ENCODE assay signal across 13 cellular contexts in the genomic region with DNA sequence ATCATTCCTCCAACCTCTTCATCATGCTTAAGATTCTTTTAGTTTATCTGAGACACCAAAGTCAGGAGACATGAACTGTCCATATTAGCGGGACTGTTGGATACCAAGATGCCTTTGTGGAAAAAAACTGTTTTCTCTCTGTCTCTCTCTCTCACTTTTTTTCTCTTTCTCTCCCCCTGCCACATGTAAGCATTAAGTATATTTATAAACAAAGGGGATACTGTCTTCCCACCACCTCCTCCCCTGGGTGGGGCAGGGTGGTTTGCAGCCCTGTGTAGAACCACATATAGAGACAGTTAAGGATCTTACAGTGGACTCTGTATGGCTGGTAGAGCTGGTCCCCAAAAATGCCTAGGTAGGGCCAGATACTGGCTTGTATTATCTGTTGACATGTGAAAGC.
A peak's percentile ranks its signal among the peaks of the same experiment; 100 is the strongest.
DNase-seq lines count a peak whose midpoint lies in the region; ATAC-seq and TF ChIP-seq lines count a peak whose summit lies in the region.
"Had no signal": no experiment of that assay in that cellular context is flagged by ENCODE, and none has a peak within 500 bp of the region (broad histone marks: within the 10 kb centered on the region; RNA-seq: fewer than 3 reads in every experiment).

No MANE protein-coding gene starts in this region.

- in situ Hi-C loops in KBM-7 (cut with MboI; ENCODE audit: low pct_unique_long_range_greater_than_20kb, low sequenced_read_pairs): no loop called here

- no peaks in the 10 kb centered on the region for H3K9me3 Mint-ChIP-seq in endodermal cell
- peaks cover 21% of the 10 kb centered on the region for H3K9me3 Mint-ChIP-seq in nephron progenitor cell
- H3K9me3 Mint-ChIP-seq: CD8-positive, alpha-beta T cell had no signal

- H3K27me3 Mint-ChIP-seq in endodermal cell (ENCODE audit: insufficient read depth) (peaks cover 10% of the 10 kb centered on the region), nephron progenitor cell (ENCODE audit: low read depth, poor library complexity) (no peaks in the 10 kb centered on the region)

- no peaks in the 10 kb centered on the region for H3K27me3 ChIP-seq in endodermal cell (ENCODE audit: control insufficient read depth, insufficient read depth, low read length, poor library complexity, severe bottlenecking)

- H3K27ac Mint-ChIP-seq in endodermal cell (no peak overlapping the region), nephron progenitor cell (peak overlapping the region; percentile 68)
- H3K27ac Mint-ChIP-seq: CD8-positive, alpha-beta T cell had no signal

- no peaks in the 10 kb centered on the region for H3K36me3 ChIP-seq in endodermal cell (ENCODE audit: control insufficient read depth, insufficient read depth, low read length)

- WGBS in endodermal cell (ENCODE audit: insufficient coverage in 1 of 2, insufficient read length in 1 of 2), 2 experiments: 96 to 100% methylated on average over 1 of the region's 1 CpG

- H3K9ac ChIP-seq in endodermal cell (ENCODE audit: extremely low read depth, low read length, poor library complexity, severe bottlenecking): no peak overlapping the region

- no peaks in the 10 kb centered on the region for H3K36me3 Mint-ChIP-seq in endodermal cell (ENCODE audit: low read depth)
- peaks cover 63% of the 10 kb centered on the region for H3K36me3 Mint-ChIP-seq in nephron progenitor cell (ENCODE audit: low read depth)
- H3K36me3 Mint-ChIP-seq: CD14-positive monocyte; CD8-positive, alpha-beta T cell had no signal

- no peaks in the 10 kb centered on the region for H3K9me3 ChIP-seq in endodermal cell (ENCODE audit: control insufficient read depth, low read length)

- no peaks in the 10 kb centered on the region for H3K4me1 ChIP-seq in endodermal cell (ENCODE audit: control insufficient read depth, insufficient read depth, low read length)
- H3K4me1 ChIP-seq: A549 had no signal

- ATAC-seq in GM18861 (IDR thresholded peaks at IDR 0.05; ENCODE audit: unreplicated experiment): no peak
- ATAC-seq: A549; CD8-positive, alpha-beta T cell; HCT116 had no signal

- H3K4me3 Mint-ChIP-seq in endodermal cell: no peak overlapping the region
- no peak overlapping the region for H3K4me3 Mint-ChIP-seq in nephron progenitor cell
- H3K4me3 Mint-ChIP-seq: CD14-positive monocyte; CD8-positive, alpha-beta T cell had no signal

- peak; percentile 18 for DNase-seq in RPMI7951 (ENCODE audit: low read depth)
- DNase-seq in endodermal cell: no peak
- DNase-seq in nephron progenitor cell: no peak
- no peak for DNase-seq in activated CD4-positive, alpha-beta T cell treated with anti-CD3 and anti-CD28 coated beads for 48 hours
- no peak for DNase-seq in KBM-7
- no peak for DNase-seq in kidney glomerular epithelial cell (lab: John Stamatoyannopoulos, UW)
- DNase-seq: CD8-positive, alpha-beta T cell; DMS53; GF-D8 had no signal

- H3K27ac ChIP-seq in endodermal cell (ENCODE audit: low read depth, low read length): peak overlapping the region; percentile 42
- H3K27ac ChIP-seq: A549 had no signal

- no peak overlapping the region for H3K4me3 ChIP-seq in endodermal cell (ENCODE audit: low read length)
- H3K4me3 ChIP-seq: A549 had no signal

- TF ChIP-seq CTCF in endodermal cell (conservative IDR thresholded peaks at IDR 0.05) (no peak), nephron progenitor cell (IDR thresholded peaks at IDR 0.05) (no peak)

- H3K4me1 Mint-ChIP-seq in endodermal cell (peaks cover 11% of the 10 kb centered on the region), nephron progenitor cell (peaks cover 72% of the 10 kb centered on the region)
- H3K4me1 Mint-ChIP-seq: CD14-positive monocyte had no signal
